Comparison of ENCODE assay signal across 20 cellular contexts in genomic region chr13:77985866-77986636, GRCh38.
"Had no signal": no experiment of that assay in that cellular context is flagged by ENCODE, and none has a peak within 500 bp of the region (broad histone marks: within the 10 kb centered on the region; RNA-seq: fewer than 3 reads in every experiment).

No MANE protein-coding gene starts in this region.

- ATAC-seq: activated CD8-positive, alpha-beta T cell treated with anti-CD3 and anti-CD28 coated beads for 36 hours; activated T-helper 17 cell treated with anti-CD3 and anti-CD28 coated beads, Interleukin-2, amount 50 U/mL, for 72 hours; left colon had no signal

- H3K9me3 ChIP-seq: colonic mucosa, tibial artery had no signal

- H3K4me1 ChIP-seq: colonic mucosa had no signal

- DNase-seq: activated CD4-positive, alpha-beta T cell treated with anti-CD3 and anti-CD28 coated beads, Interleukin-2, amount 10 ng/mL, durations not matched to agents 24 days and 14 days; activated CD4-positive, CD25-positive, alpha-beta regulatory T cell; activated CD8-positive, alpha-beta T cell treated with anti-CD3 and anti-CD28 coated beads for 36 hours; activated naive CD4-positive, alpha-beta T cell; activated naive CD8-positive, alpha-beta T cell treated with anti-CD3 and anti-CD28 coated beads, Interleukin-2, amount 10 ng/mL, durations not matched to agents 7 days and 5 days; activated T-cell treated with anti-CD3 and anti-CD28 coated beads, Interleukin-2, amount 50 U/mL, for 1 hour; amygdala; brain microvascular endothelial cell; colonic mucosa; left colon; nephron progenitor cell; nucleus accumbens; stimulated activated CD4-positive, alpha-beta T cell treated with anti-CD3 and anti-CD28 coated beads, Interleukin-2, amount 100 ng/mL, for 24 hours; stimulated activated naive CD4-positive, alpha-beta T cell treated with Interleukin-2 at 50 U/mL for 16 hours; T-helper 1 cell; T-helper 9 cell; tibial artery had no signal

- H3K36me3 ChIP-seq: brain microvascular endothelial cell, colonic mucosa, tibial artery had no signal

- H3K27ac Mint-ChIP-seq: activated CD4-positive, alpha-beta T cell treated with anti-CD3 and anti-CD28 coated beads, Interleukin-2, amount 10 ng/mL, durations not matched to agents 24 days and 14 days; activated CD8-positive, alpha-beta T cell treated with anti-CD3 and anti-CD28 coated beads for 36 hours; activated naive CD8-positive, alpha-beta T cell treated with anti-CD3 and anti-CD28 coated beads, Interleukin-2, amount 10 ng/mL, durations not matched to agents 7 days and 5 days; activated T-helper 17 cell treated with anti-CD3 and anti-CD28 coated beads, Interleukin-2, amount 50 U/mL, for 72 hours; nephron progenitor cell had no signal

- H3K27me3 ChIP-seq: brain microvascular endothelial cell, colonic mucosa, hepatocyte, tibial artery had no signal

- H3K4me1 Mint-ChIP-seq: activated CD4-positive, alpha-beta T cell treated with anti-CD3 and anti-CD28 coated beads, Interleukin-2, amount 10 ng/mL, durations not matched to agents 24 days and 14 days; activated naive CD8-positive, alpha-beta T cell treated with anti-CD3 and anti-CD28 coated beads, Interleukin-2, amount 10 ng/mL, durations not matched to agents 7 days and 5 days; activated T-helper 17 cell treated with anti-CD3 and anti-CD28 coated beads, Interleukin-2, amount 50 U/mL, for 72 hours; central memory CD8-positive, alpha-beta T cell; nephron progenitor cell had no signal

- H3K79me2 ChIP-seq: hepatocyte had no signal

- H3K4me3 Mint-ChIP-seq: activated CD4-positive, alpha-beta T cell treated with anti-CD3 and anti-CD28 coated beads, Interleukin-2, amount 10 ng/mL, durations not matched to agents 24 days and 14 days; activated CD8-positive, alpha-beta T cell treated with anti-CD3 and anti-CD28 coated beads for 36 hours; activated naive CD8-positive, alpha-beta T cell treated with anti-CD3 and anti-CD28 coated beads, Interleukin-2, amount 10 ng/mL, durations not matched to agents 7 days and 5 days; activated T-helper 17 cell treated with anti-CD3 and anti-CD28 coated beads, Interleukin-2, amount 50 U/mL, for 72 hours; central memory CD8-positive, alpha-beta T cell; nephron progenitor cell had no signal

- H3K4me2 ChIP-seq: hepatocyte had no signal

- H3K9me3 Mint-ChIP-seq: activated CD4-positive, alpha-beta T cell treated with anti-CD3 and anti-CD28 coated beads, Interleukin-2, amount 10 ng/mL, durations not matched to agents 24 days and 14 days; activated CD8-positive, alpha-beta T cell treated with anti-CD3 and anti-CD28 coated beads for 36 hours; activated naive CD8-positive, alpha-beta T cell treated with anti-CD3 and anti-CD28 coated beads, Interleukin-2, amount 10 ng/mL, durations not matched to agents 7 days and 5 days; activated T-helper 17 cell treated with anti-CD3 and anti-CD28 coated beads, Interleukin-2, amount 50 U/mL, for 72 hours; central memory CD8-positive, alpha-beta T cell; nephron progenitor cell had no signal

- H3K4me3 ChIP-seq: colonic mucosa, hepatocyte, tibial artery had no signal

- H3K27ac ChIP-seq: brain microvascular endothelial cell, colonic mucosa, hepatocyte, tibial artery had no signal

- H3K36me3 Mint-ChIP-seq: activated naive CD8-positive, alpha-beta T cell treated with anti-CD3 and anti-CD28 coated beads, Interleukin-2, amount 10 ng/mL, durations not matched to agents 7 days and 5 days had no signal

- H2AFZ ChIP-seq: hepatocyte had no signal
